ENCODE assay signal across 18 cellular contexts in genomic region chr3:59611649-59612431, GRCh38.
"Had no signal": no experiment of that assay in that cellular context is flagged by ENCODE, and none has a peak within 500 bp of the region (broad histone marks: within the 10 kb centered on the region; RNA-seq: fewer than 3 reads in every experiment).

No MANE protein-coding gene starts in this region.

- H3K36me3 Mint-ChIP-seq: stimulated activated naive B cell treated with anti-CD40 and anti-IgM and Interleukin-4, amounts not matched to agents 10 μg/mL and 1 μg/mL and 100 μg/mL, for 72 hours had no signal

- H3K27ac Mint-ChIP-seq: stimulated activated naive B cell treated with anti-CD40 and anti-IgM and Interleukin-4, amounts not matched to agents 10 μg/mL and 1 μg/mL and 100 μg/mL, for 72 hours; stimulated activated naive CD8-positive, alpha-beta T cell treated with anti-CD3 and anti-CD28 coated beads, Interleukin-15, amount 100 ng/mL, for 72 hours had no signal

- H3K4me3 Mint-ChIP-seq: nephron; stimulated activated naive B cell treated with anti-CD40 and anti-IgM and Interleukin-4, amounts not matched to agents 10 μg/mL and 1 μg/mL and 100 μg/mL, for 72 hours; stimulated activated naive CD8-positive, alpha-beta T cell treated with anti-CD3 and anti-CD28 coated beads, Interleukin-15, amount 100 ng/mL, for 72 hours had no signal

- DNase-seq: effector memory CD4-positive, alpha-beta T cell; hippocampal formation; left colon; left ventricle myocardium superior; mesenchymal stem cell; midbrain; occipital lobe; pancreas; retina; right lobe of liver; stimulated activated CD4-positive, alpha-beta T cell treated with anti-CD3 and anti-CD28 coated beads, Interleukin-2, amount 100 ng/mL, for 24 hours; stimulated activated CD4-positive, alpha-beta T cell treated with anti-CD3 and anti-CD28 coated beads, Interleukin-4, amount 100 ng/mL, for 4 hours; stimulated activated naive B cell treated with anti-CD40 and anti-IgM and Interleukin-4, amounts not matched to agents 10 μg/mL and 1 μg/mL and 100 μg/mL, for 72 hours; stimulated activated naive CD8-positive, alpha-beta T cell treated with anti-CD3 and anti-CD28 coated beads, Interleukin-15, amount 100 ng/mL, for 72 hours; testis; upper lobe of right lung had no signal

- H3K27me3 Mint-ChIP-seq: stimulated activated naive CD8-positive, alpha-beta T cell treated with anti-CD3 and anti-CD28 coated beads, Interleukin-15, amount 100 ng/mL, for 72 hours had no signal

- ATAC-seq: esophagus mucosa; left colon; left ventricle myocardium superior; pancreas; stimulated activated naive B cell treated with anti-CD40 and anti-IgM and Interleukin-4, amounts not matched to agents 10 μg/mL and 1 μg/mL and 100 μg/mL, for 72 hours; stimulated activated naive CD8-positive, alpha-beta T cell treated with anti-CD3 and anti-CD28 coated beads, Interleukin-15, amount 100 ng/mL, for 72 hours; upper lobe of right lung had no signal

- H3K4me1 Mint-ChIP-seq: stimulated activated naive B cell treated with anti-CD40 and anti-IgM and Interleukin-4, amounts not matched to agents 10 μg/mL and 1 μg/mL and 100 μg/mL, for 72 hours; stimulated activated naive CD8-positive, alpha-beta T cell treated with anti-CD3 and anti-CD28 coated beads, Interleukin-15, amount 100 ng/mL, for 72 hours had no signal
